17 cellular contexts compared by ENCODE assay signal in the genomic region with DNA sequence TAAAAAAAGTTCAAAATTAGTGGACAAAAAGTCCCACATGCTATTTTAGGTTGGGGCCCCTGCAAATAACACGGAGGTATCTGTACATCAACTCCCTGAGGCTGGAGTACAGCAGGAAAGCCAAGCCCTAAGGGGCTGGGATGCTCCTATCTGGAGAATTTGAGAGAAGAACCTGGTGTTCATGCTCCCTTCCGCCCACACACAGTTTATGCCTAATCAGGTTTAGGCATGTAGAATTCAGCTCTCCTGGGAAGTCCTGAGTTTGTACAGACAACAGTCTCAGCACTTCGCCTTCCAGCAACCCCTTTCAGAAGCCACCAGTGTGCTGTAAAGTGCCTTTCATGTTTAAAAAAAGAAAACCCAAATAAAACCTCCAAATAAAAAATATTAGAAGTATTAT.
DNase-seq lines count a peak whose midpoint lies in the region; ATAC-seq and TF ChIP-seq lines count a peak whose summit lies in the region.
"Had no signal": no experiment of that assay in that cellular context is flagged by ENCODE, and none has a peak within 500 bp of the region (broad histone marks: within the 10 kb centered on the region; RNA-seq: fewer than 3 reads in every experiment).

No MANE protein-coding gene starts in this region.

- no peaks in the 10 kb centered on the region for H3K9me2 ChIP-seq in PC-9 (ENCODE audit: insufficient read depth)

- CTCF ChIA-PET in MCF 10A (lab: Yijun Ruan, JAX) (no interaction called here), PC-9 (lab: Charles Lee) (no interaction called here)

- DNase-seq in NCI-H2171 (lab: John Stamatoyannopoulos, UW): peak; percentile 8
- DNase-seq in MCF 10A (ENCODE audit: unreplicated experiment): peak; percentile 65
- peak; percentile 51 to 73 for DNase-seq in foreskin keratinocyte
- DNase-seq in prostate gland (ENCODE audit: low spot score): peak; percentile 18
- no peak for DNase-seq in sigmoid colon
- no peak for DNase-seq in PC-9
- DNase-seq in globus pallidus (ENCODE audit: low spot score): no peak
- DNase-seq: AML-193, GDM1, HCEC 1CT, NCI-H1092 treated with DMSO at 0.1 percent for 48 hours, NCI-H146, NCI-H2029 treated with DMSO at 0.1 percent for 48 hours, NCI-H524 treated with DMSO at 0.1 percent for 48 hours, PC-3 had no signal

- H3K9me3 ChIP-seq in prostate gland (no peaks in the 10 kb centered on the region), sigmoid colon (no peaks in the 10 kb centered on the region), PC-9 (ENCODE audit: insufficient read depth, low read depth) (no peaks in the 10 kb centered on the region)
- H3K9me3 ChIP-seq: SJSA1 had no signal

- H3K9me3 Mint-ChIP-seq in MCF 10A (ENCODE audit: unreplicated experiment): no peaks in the 10 kb centered on the region

- peak; percentile 81 for ATAC-seq in foreskin keratinocyte
- ATAC-seq in HG02759 (IDR thresholded peaks at IDR 0.05; ENCODE audit: unreplicated experiment): no peak
- ATAC-seq: PC-3 had no signal

- 43% methylated on average over 3 of the region's 3 CpGs for WGBS in prostate gland
- 87 to 90% methylated on average over 3 of the region's 3 CpGs for WGBS in sigmoid colon, 2 donors

- H3K36me3 ChIP-seq in prostate gland (no peaks in the 10 kb centered on the region), sigmoid colon (no peaks in the 10 kb centered on the region), PC-9 (ENCODE audit: low read depth) (no peaks in the 10 kb centered on the region)
- H3K36me3 ChIP-seq: SJSA1 had no signal

- POLR2A ChIA-PET in MCF 10A (lab: Yijun Ruan, JAX) (interaction anchor here (0.8 kb wide), 1 partner anchor 60 kb away, joined by 3 read pairs; no protein-coding TSS in a partner anchor), PC-9 (lab: Charles Lee; ENCODE audit: unreplicated experiment) (no interaction called here)

- no peak overlapping the region for H2AFZ ChIP-seq in PC-9

- H3K27ac Mint-ChIP-seq in MCF 10A (ENCODE audit: low read depth, unreplicated experiment): no peak overlapping the region

- H3K36me3 Mint-ChIP-seq in MCF 10A (ENCODE audit: insufficient read depth, unreplicated experiment): no peaks in the 10 kb centered on the region

- H3F3A ChIP-seq in PC-9 (ENCODE audit: insufficient read depth, low read depth): no peaks in the 10 kb centered on the region

- TF ChIP-seq POLR2A in prostate gland (IDR thresholded peaks at IDR 0.05): no peak
- TF ChIP-seq POLR2A in sigmoid colon (IDR thresholded peaks at IDR 0.05): no peak

- no peak overlapping the region for H3K4me3 Mint-ChIP-seq in MCF 10A (ENCODE audit: unreplicated experiment)

- H3K79me2 ChIP-seq in PC-9 (ENCODE audit: low read depth): no peaks in the 10 kb centered on the region

- BruUV-seq in MCF 10A (replicated peaks; lab: Mats Ljungman, UMichigan): no TSS peak
- BruUV-seq in PC-9 (replicated peaks; lab: Mats Ljungman, UMichigan): no TSS peak

- peaks cover 24% of the 10 kb centered on the region for H3K4me1 ChIP-seq in foreskin keratinocyte
- H3K4me1 ChIP-seq in prostate gland (replicated peaks): peaks cover 4% of the 10 kb centered on the region
- H3K4me1 ChIP-seq in sigmoid colon: peaks cover 0 to 6% (median 0%) of the 10 kb centered on the region in 4 donors
- no peaks in the 10 kb centered on the region for H3K4me1 ChIP-seq in PC-9 (replicated peaks; ENCODE audit: insufficient read depth)
- H3K4me1 ChIP-seq: SJSA1 had no signal

- H3K4me1 Mint-ChIP-seq in MCF 10A (ENCODE audit: insufficient read depth, unreplicated experiment): peaks cover 10% of the 10 kb centered on the region

- no peaks in the 10 kb centered on the region for H3K27me3 Mint-ChIP-seq in MCF 10A (ENCODE audit: insufficient read depth, unreplicated experiment)

- TF ChIP-seq EP300 in sigmoid colon (IDR thresholded peaks at IDR 0.05): no peak

- no peaks in the 10 kb centered on the region for H3K27me3 ChIP-seq in foreskin keratinocyte
- H3K27me3 ChIP-seq in prostate gland (replicated peaks; ENCODE audit: insufficient read depth): no peaks in the 10 kb centered on the region
- H3K27me3 ChIP-seq in sigmoid colon: no peaks in the 10 kb centered on the region
- H3K27me3 ChIP-seq in PC-9 (ENCODE audit: insufficient read depth, low read depth): no peaks in the 10 kb centered on the region
- H3K27me3 ChIP-seq: SJSA1 had no signal

- H3K4me2 ChIP-seq in PC-9: no peak overlapping the region

- H3K4me3 ChIP-seq in prostate gland (no peak overlapping the region), sigmoid colon (no peak overlapping the region), PC-9 (no peak overlapping the region)
- H3K4me3 ChIP-seq: SJSA1 had no signal

- H4K20me1 ChIP-seq in PC-9 (ENCODE audit: insufficient read depth): no peaks in the 10 kb centered on the region; the same call in 1 of the 2 replicates

- TF ChIP-seq CTCF in MCF 10A (IDR thresholded peaks at IDR 0.05; ENCODE audit: unreplicated experiment) (no peak), foreskin keratinocyte (conservative IDR thresholded peaks at IDR 0.05) (no peak), prostate gland (IDR thresholded peaks at IDR 0.05) (no peak), sigmoid colon (IDR thresholded peaks at IDR 0.05) (no peak), PC-9 (conservative IDR thresholded peaks at IDR 0.05) (no peak)

- intact Hi-C loops in MCF 10A (cut with micrococcal nuclease) (no loop called here), prostate gland (cut with DNase I) (no loop called here), sigmoid colon (cut with DNase I) (loop anchor here (10.0 kb wide), 1 partner anchor 149 kb away; no protein-coding TSS in a partner anchor), PC-9 (cut with micrococcal nuclease; ENCODE audit: unreplicated experiment) (no loop called here)

- H3K27ac ChIP-seq in foreskin keratinocyte (no peak overlapping the region), prostate gland (no peak overlapping the region), sigmoid colon (no peak overlapping the region), PC-9 (no peak overlapping the region)
- H3K27ac ChIP-seq: SJSA1 had no signal

Comparison
In these comparisons a context has a peak if more than half of its experiments do, and no peak if none do; other contexts are left out.
1. DNase-seq: peak in NCI-H2171 (single experiment), MCF 10A (single experiment), foreskin keratinocyte (2 of 2) and prostate gland (single experiment); none in sigmoid colon (single experiment), PC-9 (0 of 2) and globus pallidus (single experiment).